Comparison of ENCODE assay signal across 8 cellular contexts in genomic region chr17:51860934-51861561, GRCh38.
DNase-seq lines count a peak whose midpoint lies in the region; ATAC-seq and TF ChIP-seq lines count a peak whose summit lies in the region.

No MANE protein-coding gene starts in this region.

- H3K36me3 Mint-ChIP-seq in CD4-positive, alpha-beta memory T cell, result no peaks in the 10 kb centered on the region

- no peak for ATAC-seq in HG03378 (IDR thresholded peaks at IDR 0.05; ENCODE audit: unreplicated experiment)

- H3K9me3 Mint-ChIP-seq in CD4-positive, alpha-beta memory T cell, result peaks cover 0 to 8% (median 4%) of the 10 kb centered on the region in 8 donors

- H3K4me1 Mint-ChIP-seq in CD4-positive, alpha-beta memory T cell, result no peaks in the 10 kb centered on the region

- DNase-seq in stimulated activated CD4-positive, alpha-beta T cell treated with anti-CD3 and anti-CD28 coated beads, Interleukin-1b, Interleukin-23, amount 100 ng/mL, for 48 hours, result peak; percentile 19
- no peak for DNase-seq in stimulated activated CD4-positive, alpha-beta T cell treated with anti-CD3 and anti-CD28 coated beads, Interleukin-4, amount 100 ng/mL, for 4 hours
- DNase-seq in Kasumi-1 (lab: John Stamatoyannopoulos, UW) (peak; percentile 58 to 75), kidney glomerular epithelial cell (lab: John Stamatoyannopoulos, UW) (peak; percentile 59), amniotic stem cell (lab: John Stamatoyannopoulos, UW) (no peak)
- DNase-seq in CD4-positive, alpha-beta memory T cell, result no peak

- no peak overlapping the region for H3K4me3 Mint-ChIP-seq in CD4-positive, alpha-beta memory T cell

- H3K27me3 ChIP-seq in CD4-positive, alpha-beta memory T cell (ENCODE audit: insufficient read depth, low read length), result no peaks in the 10 kb centered on the region

- CTCF ChIA-PET in CD4-positive, alpha-beta memory T cell (lab: Charles Lee; ENCODE audit: partially characterized antibody), result no interaction called here

- peak; percentile 90 for TF ChIP-seq CTCF in VCaP (conservative IDR thresholded peaks at IDR 0.05)

- H3K27me3 Mint-ChIP-seq in CD4-positive, alpha-beta memory T cell, result peaks cover 1 to 8% of the 10 kb centered on the region in 2 donors

- H3K27ac ChIP-seq in VCaP, result no peak overlapping the region
- no peak overlapping the region for H3K27ac ChIP-seq in CD4-positive, alpha-beta memory T cell (ENCODE audit: low read depth, low read length)

- H3K36me3 ChIP-seq in CD4-positive, alpha-beta memory T cell (ENCODE audit: insufficient read depth, low read length), result no peaks in the 10 kb centered on the region

- no peaks in the 10 kb centered on the region for H3K9me3 ChIP-seq in CD4-positive, alpha-beta memory T cell (ENCODE audit: control insufficient read depth in 1 of 2, low read length in 2 of 2)

- intact Hi-C loops in CD4-positive, alpha-beta memory T cell (cut with micrococcal nuclease), result no loop called here

- no peak overlapping the region for H3K27ac Mint-ChIP-seq in CD4-positive, alpha-beta memory T cell

- H3K4me1 ChIP-seq in CD4-positive, alpha-beta memory T cell (ENCODE audit: insufficient read depth, low read length), result no peaks in the 10 kb centered on the region

- POLR2A ChIA-PET in CD4-positive, alpha-beta memory T cell (lab: Charles Lee; ENCODE audit: partially characterized antibody), result no interaction called here

- H3K4me3 ChIP-seq in CD4-positive, alpha-beta memory T cell (ENCODE audit: low read length in 2 of 2), result no peak overlapping the region

Comparison
In these comparisons a context has a peak if more than half of its experiments do, and no peak if none do; other contexts are left out.
1. DNase-seq: peak in stimulated activated CD4-positive, alpha-beta T cell treated with anti-CD3 and anti-CD28 coated beads, Interleukin-1b, Interleukin-23, amount 100 ng/mL, for 48 hours (single experiment), Kasumi-1 (2 of 2) and kidney glomerular epithelial cell (single experiment); none in stimulated activated CD4-positive, alpha-beta T cell treated with anti-CD3 and anti-CD28 coated beads, Interleukin-4, amount 100 ng/mL, for 4 hours (0 of 2), amniotic stem cell (single experiment) and CD4-positive, alpha-beta memory T cell (0 of 5).